In the genomic region with DNA sequence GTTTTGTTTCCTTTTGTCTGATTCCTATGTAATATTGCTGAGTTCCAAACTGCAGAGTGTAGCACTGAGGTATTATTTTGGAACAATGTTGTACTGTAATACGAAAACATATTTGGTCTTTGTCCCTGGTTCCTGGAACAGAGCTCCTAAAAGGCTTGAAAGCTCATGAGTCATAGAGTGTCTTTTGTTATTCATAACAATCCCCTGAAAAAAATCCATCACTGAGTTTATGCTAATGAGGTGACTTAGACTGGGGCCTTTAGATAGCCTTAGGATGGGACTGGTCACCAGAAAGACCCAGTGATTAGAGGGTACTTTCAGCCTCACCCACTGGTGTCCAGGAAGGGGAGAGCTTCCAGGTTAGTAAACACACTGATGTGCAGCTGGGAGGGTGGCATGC, we compare ENCODE assay signal across 11 cellular contexts.
DNase-seq lines count a peak whose midpoint lies in the region; ATAC-seq and TF ChIP-seq lines count a peak whose summit lies in the region.
"Had no signal": no experiment of that assay in that cellular context is flagged by ENCODE, and none has a peak within 500 bp of the region (broad histone marks: within the 10 kb centered on the region; RNA-seq: fewer than 3 reads in every experiment).

No MANE protein-coding gene starts in this region.

- no peak overlapping the region for H4K91ac ChIP-seq in trophoblast cell (ENCODE audit: low read depth, low read length)

- H3K4ac ChIP-seq in trophoblast cell (ENCODE audit: low read depth, low read length) = no peak overlapping the region

- no peak overlapping the region for H3K23ac ChIP-seq in trophoblast cell (ENCODE audit: low read length)

- H3K4me1 ChIP-seq in right lobe of liver = no peaks in the 10 kb centered on the region
- peaks cover 0 to 2% of the 10 kb centered on the region in 2 experiments for H3K4me1 ChIP-seq in trophoblast cell (ENCODE audit: control insufficient read depth in 1 of 2, insufficient read depth in 2 of 2, low read length in 2 of 2)
- H3K4me1 ChIP-seq: tibial artery had no signal

- H3K27me3 Mint-ChIP-seq in activated CD4-positive, alpha-beta T cell treated with anti-CD3 and anti-CD28 coated beads for 36 hours = no peaks in the 10 kb centered on the region
- H3K27me3 Mint-ChIP-seq in WTC11 (ENCODE audit: low read depth) = no peaks in the 10 kb centered on the region

- H3K79me1 ChIP-seq in trophoblast cell (ENCODE audit: low read length) = no peaks in the 10 kb centered on the region

- no peak overlapping the region for H2AK5ac ChIP-seq in trophoblast cell (ENCODE audit: low read length)

- 100% methylated on average over 1 of the region's 1 CpG for WGBS in right lobe of liver (ENCODE audit: insufficient coverage, low coverage, low lambda C conversion rate, missing lambda C conversion rate)
- no CpG with 5 or more reads among the region's 1 CpG for WGBS in trophoblast cell (ENCODE audit: extremely low coverage, insufficient coverage, insufficient read length)

- no peak overlapping the region for H3K18ac ChIP-seq in trophoblast cell (ENCODE audit: low read length)

- H3K27me3 ChIP-seq in right lobe of liver (no peaks in the 10 kb centered on the region), trophoblast cell (ENCODE audit: insufficient read depth, low read length) (no peaks in the 10 kb centered on the region)
- H3K27me3 ChIP-seq: tibial artery had no signal

- no peak overlapping the region for H2AFZ ChIP-seq in trophoblast cell (ENCODE audit: insufficient read depth, low read length, poor library complexity)

- H3K4me2 ChIP-seq in trophoblast cell (ENCODE audit: low read length) = no peak overlapping the region

- H4K8ac ChIP-seq in trophoblast cell (ENCODE audit: low read depth, low read length) = no peak overlapping the region

- intact Hi-C loops in activated CD4-positive, alpha-beta T cell treated with anti-CD3 and anti-CD28 coated beads for 36 hours (cut with DNase I, micrococcal nuclease) = loop anchor here in 1 of 2 experiments (1.0 to 10.0 kb wide), 2 partner anchors 237 to 921 kb away; a partner anchor contains a TSS
- intact Hi-C loops in right lobe of liver (cut with DNase I) = no loop called here

- no peak overlapping the region for H2BK12ac ChIP-seq in trophoblast cell (ENCODE audit: low read length)

- no peak overlapping the region for H4K12ac ChIP-seq in trophoblast cell (ENCODE audit: low read depth, low read length)

- CTCF ChIA-PET in activated CD4-positive, alpha-beta T cell treated with anti-CD3 and anti-CD28 coated beads for 36 hours (lab: Charles Lee) = interaction anchor here (0.9 kb wide), 1 partner anchor 73 kb away, joined by 3 read pairs; no protein-coding TSS in a partner anchor
- CTCF ChIA-PET in WTC11 (lab: Charles Lee) = interaction anchor here (0.6 to 1.8 kb wide), 3 partner anchors 25 to 291 kb away, joined by 3 to 7 read pairs (median 3); no protein-coding TSS in a partner anchor

- H3K9me3 ChIP-seq in right lobe of liver (no peaks in the 10 kb centered on the region), trophoblast cell (ENCODE audit: insufficient read depth, low read depth, low read length) (no peaks in the 10 kb centered on the region)
- H3K9me3 ChIP-seq: tibial artery had no signal

- H3K27ac ChIP-seq in right lobe of liver (no peak overlapping the region), trophoblast cell (ENCODE audit: low read depth, low read length) (no peak overlapping the region)
- H3K27ac ChIP-seq: tibial artery had no signal

- TF ChIP-seq CTCF in WTC11 (IDR thresholded peaks at IDR 0.05) (no peak), retinal pigment epithelial cell (conservative IDR thresholded peaks at IDR 0.05; ENCODE audit: low read depth, low read length) (no peak), right lobe of liver (IDR thresholded peaks at IDR 0.05) (no peak)

- DNase-seq in activated CD4-positive, alpha-beta T cell treated with anti-CD3 and anti-CD28 coated beads for 36 hours = peak; percentile 7
- DNase-seq in activated CD4-positive, alpha-beta T cell treated with anti-CD3 and anti-CD28 coated beads, Interleukin-2, amount 50 U/mL, for 4 hours = no peak
- no peak for DNase-seq in WTC11 (ENCODE audit: low spot score)
- peak; percentile 8 for DNase-seq in retinal pigment epithelial cell (ENCODE audit: low read depth)
- DNase-seq in SIG-M5 (lab: John Stamatoyannopoulos, UW) = no peak
- no peak for DNase-seq in right lobe of liver
- DNase-seq in trophoblast cell = no peak
- DNase-seq: ACHN, NCI-H510A, tibial artery had no signal

- H3K4me3 ChIP-seq in retinal pigment epithelial cell (ENCODE audit: low read length) = no peak overlapping the region
- H3K4me3 ChIP-seq in right lobe of liver = no peak overlapping the region
- H3K4me3 ChIP-seq in trophoblast cell (ENCODE audit: low read depth, low read length) = no peak overlapping the region
- H3K4me3 ChIP-seq: tibial artery had no signal

- no peak overlapping the region for H3K9ac ChIP-seq in trophoblast cell (ENCODE audit: low read length)

- H3K36me3 ChIP-seq in right lobe of liver = no peaks in the 10 kb centered on the region
- no peaks in the 10 kb centered on the region for H3K36me3 ChIP-seq in trophoblast cell (ENCODE audit: control insufficient read depth in 1 of 2, insufficient read depth in 2 of 2, low read length in 2 of 2)
- H3K36me3 ChIP-seq: tibial artery had no signal

- H3K79me2 ChIP-seq in trophoblast cell (ENCODE audit: control insufficient read depth, insufficient read depth, low read length, poor library complexity) = no peaks in the 10 kb centered on the region

- no peak overlapping the region for H2BK120ac ChIP-seq in trophoblast cell (ENCODE audit: insufficient read depth, low read length, poor library complexity)

- H3K36me3 Mint-ChIP-seq in activated CD4-positive, alpha-beta T cell treated with anti-CD3 and anti-CD28 coated beads for 36 hours (ENCODE audit: low read depth) = peaks cover 17% of the 10 kb centered on the region
- H3K36me3 Mint-ChIP-seq in WTC11 = no peaks in the 10 kb centered on the region

- H3K4me1 Mint-ChIP-seq in activated CD4-positive, alpha-beta T cell treated with anti-CD3 and anti-CD28 coated beads for 36 hours = peaks cover 12% of the 10 kb centered on the region
- H3K4me1 Mint-ChIP-seq in WTC11 = peaks cover 10% of the 10 kb centered on the region

- peak overlapping the region; percentile 58 for H3K27ac Mint-ChIP-seq in activated CD4-positive, alpha-beta T cell treated with anti-CD3 and anti-CD28 coated beads for 36 hours
- no peak overlapping the region for H3K27ac Mint-ChIP-seq in WTC11

- POLR2A ChIA-PET in activated CD4-positive, alpha-beta T cell treated with anti-CD3 and anti-CD28 coated beads for 36 hours (lab: Charles Lee) = no interaction called here
- POLR2A ChIA-PET in WTC11 (lab: Charles Lee) = no interaction called here

- no peaks in the 10 kb centered on the region for H3K9me3 Mint-ChIP-seq in activated CD4-positive, alpha-beta T cell treated with anti-CD3 and anti-CD28 coated beads for 36 hours (ENCODE audit: low read depth)
- no peaks in the 10 kb centered on the region for H3K9me3 Mint-ChIP-seq in WTC11

- ATAC-seq in activated CD4-positive, alpha-beta T cell treated with anti-CD3 and anti-CD28 coated beads for 36 hours = peak; percentile 89
- ATAC-seq in HG02885 (IDR thresholded peaks at IDR 0.05; ENCODE audit: poor library complexity, unreplicated experiment) (peak; percentile 78), WTC11 (peak; percentile 48; the same call in 1 of the 2 replicates), right lobe of liver (no peak)

- no peak overlapping the region for H2BK5ac ChIP-seq in trophoblast cell (ENCODE audit: low read depth, low read length, poor library complexity)

- H3K4me3 Mint-ChIP-seq in activated CD4-positive, alpha-beta T cell treated with anti-CD3 and anti-CD28 coated beads for 36 hours = no peak overlapping the region
- H3K4me3 Mint-ChIP-seq in WTC11 = no peak overlapping the region

- no peak overlapping the region for H3K14ac ChIP-seq in trophoblast cell (ENCODE audit: low read length)

- no peak for TF ChIP-seq POLR2A in right lobe of liver (IDR thresholded peaks at IDR 0.05)

TF ChIP-seq in WTC11, 78 proteins besides CTCF, POLR2A, EP300 and RAD21 (continues in another document):
- TF ChIP-seq MXD4 (CRISPR knock-in tag; IDR thresholded peaks at IDR 0.05; ENCODE audit: borderline replicate concordance) (no peak), MYBL2 (CRISPR knock-in tag; IDR thresholded peaks at IDR 0.05) (no peak), GABPB1 (CRISPR knock-in tag; IDR thresholded peaks at IDR 0.05) (no peak)
- TF ChIP-seq, protein P1, sequence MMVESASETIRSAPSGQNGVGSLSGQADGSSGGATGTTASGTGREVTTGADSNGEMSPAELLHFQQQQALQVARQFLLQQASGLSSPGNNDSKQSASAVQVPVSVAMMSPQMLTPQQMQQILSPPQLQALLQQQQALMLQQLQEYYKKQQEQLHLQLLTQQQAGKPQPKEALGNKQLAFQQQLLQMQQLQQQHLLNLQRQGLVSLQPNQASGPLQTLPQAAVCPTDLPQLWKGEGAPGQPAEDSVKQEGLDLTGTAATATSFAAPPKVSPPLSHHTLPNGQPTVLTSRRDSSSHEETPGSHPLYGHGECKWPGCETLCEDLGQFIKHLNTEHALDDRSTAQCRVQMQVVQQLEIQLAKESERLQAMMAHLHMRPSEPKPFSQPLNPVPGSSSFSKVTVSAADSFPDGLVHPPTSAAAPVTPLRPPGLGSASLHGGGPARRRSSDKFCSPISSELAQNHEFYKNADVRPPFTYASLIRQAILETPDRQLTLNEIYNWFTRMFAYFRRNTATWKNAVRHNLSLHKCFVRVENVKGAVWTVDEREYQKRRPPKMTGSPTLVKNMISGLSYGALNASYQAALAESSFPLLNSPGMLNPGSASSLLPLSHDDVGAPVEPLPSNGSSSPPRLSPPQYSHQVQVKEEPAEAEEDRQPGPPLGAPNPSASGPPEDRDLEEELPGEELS (CRISPR knock-in tag; IDR thresholded peaks at IDR 0.05) = no peak
- TF ChIP-seq, protein P2, sequence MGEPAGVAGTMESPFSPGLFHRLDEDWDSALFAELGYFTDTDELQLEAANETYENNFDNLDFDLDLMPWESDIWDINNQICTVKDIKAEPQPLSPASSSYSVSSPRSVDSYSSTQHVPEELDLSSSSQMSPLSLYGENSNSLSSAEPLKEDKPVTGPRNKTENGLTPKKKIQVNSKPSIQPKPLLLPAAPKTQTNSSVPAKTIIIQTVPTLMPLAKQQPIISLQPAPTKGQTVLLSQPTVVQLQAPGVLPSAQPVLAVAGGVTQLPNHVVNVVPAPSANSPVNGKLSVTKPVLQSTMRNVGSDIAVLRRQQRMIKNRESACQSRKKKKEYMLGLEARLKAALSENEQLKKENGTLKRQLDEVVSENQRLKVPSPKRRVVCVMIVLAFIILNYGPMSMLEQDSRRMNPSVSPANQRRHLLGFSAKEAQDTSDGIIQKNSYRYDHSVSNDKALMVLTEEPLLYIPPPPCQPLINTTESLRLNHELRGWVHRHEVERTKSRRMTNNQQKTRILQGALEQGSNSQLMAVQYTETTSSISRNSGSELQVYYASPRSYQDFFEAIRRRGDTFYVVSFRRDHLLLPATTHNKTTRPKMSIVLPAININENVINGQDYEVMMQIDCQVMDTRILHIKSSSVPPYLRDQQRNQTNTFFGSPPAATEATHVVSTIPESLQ (CRISPR knock-in tag; IDR thresholded peaks at IDR 0.05) = no peak

Comparison
In these comparisons a context has a peak if more than half of its experiments do, and no peak if none do; other contexts are left out.
1. DNase-seq: peak in activated CD4-positive, alpha-beta T cell treated with anti-CD3 and anti-CD28 coated beads for 36 hours (single experiment) and retinal pigment epithelial cell (single experiment); none in activated CD4-positive, alpha-beta T cell treated with anti-CD3 and anti-CD28 coated beads, Interleukin-2, amount 50 U/mL, for 4 hours (0 of 2), WTC11 (single experiment), SIG-M5 (single experiment), right lobe of liver (0 of 3) and trophoblast cell (0 of 2).
2. ATAC-seq: peak in activated CD4-positive, alpha-beta T cell treated with anti-CD3 and anti-CD28 coated beads for 36 hours (single experiment), HG02885 (single experiment) and WTC11 (single experiment); none in right lobe of liver (0 of 4).